ENCODE assay signal across 31 cellular contexts in the genomic region with DNA sequence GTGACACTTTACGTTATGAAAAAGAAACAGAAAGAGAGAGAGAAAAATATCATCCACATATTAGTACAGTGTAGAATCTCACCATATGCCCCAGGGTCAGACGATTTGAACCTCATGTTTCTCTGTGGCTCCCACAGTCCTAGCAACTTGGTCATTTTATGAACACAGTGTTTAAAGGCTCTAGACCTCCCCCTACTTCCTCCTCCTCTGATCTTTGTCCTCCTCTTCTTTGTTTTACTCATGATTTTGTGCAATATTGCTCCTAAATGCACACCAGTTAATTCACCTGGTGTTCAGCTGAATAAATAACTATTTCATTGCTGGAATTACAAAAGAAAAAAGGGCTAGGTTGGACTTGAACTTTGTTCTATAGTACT. TPM values are rescaled to one million over a fixed set of nuclear protein-coding genes. Genes with fewer than 3 reads are reported as not detected.
DNase-seq lines count a peak whose midpoint lies in the region; ATAC-seq, FAIRE-seq and TF ChIP-seq lines count a peak whose summit lies in the region.
"Had no signal": no experiment of that assay in that cellular context is flagged by ENCODE, and none has a peak within 500 bp of the region (broad histone marks: within the 10 kb centered on the region; RNA-seq: fewer than 3 reads in every experiment).

No MANE protein-coding gene starts in this region.

- H3K27ac Mint-ChIP-seq in activated T-cell treated with anti-CD3 and anti-CD28 coated beads, Interleukin-2, amount 50 U/mL, for 72 hours, result peak overlapping the region; percentile 17
- no peak overlapping the region for H3K27ac Mint-ChIP-seq in activated T-cell treated with anti-CD3 and anti-CD28 coated beads, Interleukin-2, amount 50 U/mL, for 24 hours
- no peak overlapping the region for H3K27ac Mint-ChIP-seq in progenitor cell of endocrine pancreas
- H3K27ac Mint-ChIP-seq: CD8-positive, alpha-beta memory T cell; H9 had no signal

- H3K9me2 ChIP-seq in GM23248 (ENCODE audit: insufficient read depth), result no peaks in the 10 kb centered on the region

- no peak overlapping the region for H2AFZ ChIP-seq in HepG2 (ENCODE audit: low read length)
- no peak overlapping the region for H2AFZ ChIP-seq in GM23248

- peaks cover 2% of the 10 kb centered on the region in 2 donors for H3K36me3 Mint-ChIP-seq in activated T-cell treated with anti-CD3 and anti-CD28 coated beads, Interleukin-2, amount 50 U/mL, for 72 hours (ENCODE audit: insufficient read depth in 2 of 2)
- H3K36me3 Mint-ChIP-seq in activated T-cell treated with anti-CD3 and anti-CD28 coated beads, Interleukin-2, amount 50 U/mL, for 24 hours (ENCODE audit: low read depth), result no peaks in the 10 kb centered on the region
- H3K36me3 Mint-ChIP-seq in progenitor cell of endocrine pancreas (ENCODE audit: insufficient read depth), result peaks cover 7% of the 10 kb centered on the region

- peaks cover 11% of the 10 kb centered on the region for H3K4me1 ChIP-seq in HepG2 (ENCODE audit: insufficient read depth, low read length)
- H3K4me1 ChIP-seq in GM23248 (ENCODE audit: insufficient read depth), result no peaks in the 10 kb centered on the region
- H3K4me1 ChIP-seq: BE2C, Peyer's patch had no signal

- intact Hi-C loops in HepG2 (cut with micrococcal nuclease; ENCODE audit: unreplicated experiment), result no loop called here

- H3K4me3 ChIP-seq in HepG2 (replicated peaks in 1 of 3; ENCODE audit: insufficient read depth in 1 of 3, low read depth in 2 of 3, low read length in 3 of 3) (no peak overlapping the region), GM23248 (no peak overlapping the region)
- H3K4me3 ChIP-seq: K562, Peyer's patch had no signal

- no peak for ATAC-seq in activated T-cell treated with anti-CD3 and anti-CD28 coated beads, Interleukin-2, amount 50 U/mL, for 72 hours (replicated peaks in 1 of 2)
- ATAC-seq in HG02938 (IDR thresholded peaks at IDR 0.05; ENCODE audit: unreplicated experiment) (peak; percentile 71), HepG2 (peak; percentile 57)
- ATAC-seq: K562 had no signal

- no peaks in the 10 kb centered on the region for H3K4me1 Mint-ChIP-seq in activated T-cell treated with anti-CD3 and anti-CD28 coated beads, Interleukin-2, amount 50 U/mL, for 72 hours (ENCODE audit: low read depth)
- no peaks in the 10 kb centered on the region for H3K4me1 Mint-ChIP-seq in activated T-cell treated with anti-CD3 and anti-CD28 coated beads, Interleukin-2, amount 50 U/mL, for 24 hours (ENCODE audit: low read depth)
- no peaks in the 10 kb centered on the region for H3K4me1 Mint-ChIP-seq in progenitor cell of endocrine pancreas (ENCODE audit: low read depth)
- H3K4me1 Mint-ChIP-seq: CD8-positive, alpha-beta memory T cell; H9 had no signal

- no peaks in the 10 kb centered on the region for H3K27me3 Mint-ChIP-seq in activated T-cell treated with anti-CD3 and anti-CD28 coated beads, Interleukin-2, amount 50 U/mL, for 72 hours (ENCODE audit: low read depth)
- H3K27me3 Mint-ChIP-seq in activated T-cell treated with anti-CD3 and anti-CD28 coated beads, Interleukin-2, amount 50 U/mL, for 24 hours, result peaks cover 4% of the 10 kb centered on the region
- H3K27me3 Mint-ChIP-seq in progenitor cell of endocrine pancreas, result no peaks in the 10 kb centered on the region

- no peaks in the 10 kb centered on the region for H3F3A ChIP-seq in GM23248 (ENCODE audit: insufficient read depth)

- H4K20me1 ChIP-seq in HepG2 (ENCODE audit: insufficient read depth, low read length), result no peaks in the 10 kb centered on the region
- no peaks in the 10 kb centered on the region for H4K20me1 ChIP-seq in GM23248 (ENCODE audit: insufficient read depth)

- peaks cover 7 to 9% of the 10 kb centered on the region in 2 donors for H3K9me3 Mint-ChIP-seq in activated T-cell treated with anti-CD3 and anti-CD28 coated beads, Interleukin-2, amount 50 U/mL, for 72 hours
- H3K9me3 Mint-ChIP-seq in activated T-cell treated with anti-CD3 and anti-CD28 coated beads, Interleukin-2, amount 50 U/mL, for 24 hours, result peaks cover 3% of the 10 kb centered on the region
- H3K9me3 Mint-ChIP-seq in progenitor cell of endocrine pancreas (ENCODE audit: low read depth), result peaks cover 3% of the 10 kb centered on the region

- 2% methylated on average over 2 of the region's 2 CpGs for WGBS in HepG2 (ENCODE audit: low lambda C conversion rate)
- 23 to 35% methylated on average over 2 of the region's 2 CpGs for WGBS in GM23248 (ENCODE audit: low coverage in 1 of 2, low lambda C conversion rate in 2 of 2, missing lambda C conversion rate in 2 of 2), 2 experiments

- H3K4me2 ChIP-seq in HepG2 (ENCODE audit: low read depth, low read length) (peak overlapping the region; percentile 19; the same call in 1 of the 2 replicates), GM23248 (ENCODE audit: unreplicated experiment) (no peak overlapping the region)

- DNase-seq in activated T-cell treated with anti-CD3 and anti-CD28 coated beads, Interleukin-2, amount 50 U/mL, for 72 hours, result no peak
- no peak for DNase-seq in activated T-cell treated with anti-CD3 and anti-CD28 coated beads, Interleukin-2, amount 50 U/mL, for 24 hours
- peak; percentile 16 for DNase-seq in HepG2 (ENCODE audit: low spot score)
- DNase-seq in GM23248, result no peak
- no peak for DNase-seq in stimulated activated CD4-positive, alpha-beta T cell treated with anti-CD3 and anti-CD28 coated beads, Interleukin-4, amount 100 ng/mL, for 4 hours
- no peak for DNase-seq in effector CD8-positive, alpha-beta T cell (lab: John Stamatoyannopoulos, UW)
- no peak for DNase-seq in progenitor cell of endocrine pancreas (ENCODE audit: low spot score, unreplicated experiment)
- DNase-seq: 8988T; ACHN; BE2C; CD8-positive, alpha-beta memory T cell; DMS 273 treated with DMSO at 0.1 percent for 48 hours; DMS79; EL; GDM1; H9; Kasumi-1; NCI-H1105 treated with DMSO at 0.1 percent for 48 hours; NCI-H146; NCI-H2029; NCI-H526 treated with DMSO at 0.1 percent for 48 hours; OCI-M1; Peyer's patch; SHP77 treated with DMSO at 0.1 percent for 48 hours; T-helper 1 cell had no signal

- POLR2A ChIA-PET in HepG2 (lab: Yijun Ruan, JAX), result no interaction called here

- no peak for FAIRE-seq in HepG2 (lab: Jason Lieb, UNC)
- FAIRE-seq: K562 had no signal

- CTCF ChIA-PET in HepG2 (lab: Yijun Ruan, JAX; ENCODE audit: low intra/inter-chr PET ratio, low total read pairs), result no interaction called here

- H3K9ac ChIP-seq in HepG2 (ENCODE audit: insufficient read depth, low read depth, low read length) (no peak overlapping the region), GM23248 (no peak overlapping the region)

- H3K4me3 Mint-ChIP-seq in activated T-cell treated with anti-CD3 and anti-CD28 coated beads, Interleukin-2, amount 50 U/mL, for 72 hours, result no peak overlapping the region
- no peak overlapping the region for H3K4me3 Mint-ChIP-seq in activated T-cell treated with anti-CD3 and anti-CD28 coated beads, Interleukin-2, amount 50 U/mL, for 24 hours
- no peak overlapping the region for H3K4me3 Mint-ChIP-seq in progenitor cell of endocrine pancreas (ENCODE audit: low read depth)
- H3K4me3 Mint-ChIP-seq: CD14-positive monocyte; CD8-positive, alpha-beta memory T cell; H9 had no signal

- H3K27me3 ChIP-seq in HepG2 (ENCODE audit: control insufficient read depth in 1 of 2, insufficient read depth in 2 of 2, low read length in 2 of 2) (no peaks in the 10 kb centered on the region), GM23248 (replicated peaks; ENCODE audit: insufficient read depth) (no peaks in the 10 kb centered on the region)
- H3K27me3 ChIP-seq: BE2C, Peyer's patch had no signal

- in situ Hi-C loops in HepG2 (cut with HindIII; ENCODE audit: extremely low pct_ligation_motif_present, low pct_unique_long_range_greater_than_20kb), result no loop called here
- in situ Hi-C loops in GM23248 (cut with MboI), result no loop called here

- TF ChIP-seq CTCF in HepG2 (CRISPR knock-in tag; IDR thresholded peaks at IDR 0.05) (no peak), progenitor cell of endocrine pancreas (IDR thresholded peaks at IDR 0.05; ENCODE audit: unreplicated experiment) (no peak)

- no TSS peak for BruUV-seq in HepG2 (replicated peaks; lab: Mats Ljungman, UMichigan)

- TF ChIP-seq EP300 in HepG2 (IDR thresholded peaks at IDR 0.05; ENCODE audit: low read depth in 2 of 2, low read length in 2 of 2) (0 out of 4 replicates have a peak, but pooled peaks of 1 of the 2 experiments have one; percentile 10), HepG2 (CRISPR knock-in tag; IDR thresholded peaks at IDR 0.05; ENCODE audit: borderline replicate concordance) (no peak)

- TF ChIP-seq RAD21 in HepG2 (CRISPR knock-in tag; IDR thresholded peaks at IDR 0.05), result no peak

- no peak overlapping the region for H3K27ac ChIP-seq in HepG2 (ENCODE audit: extremely low read length, insufficient read depth, low read length)
- no peak overlapping the region for H3K27ac ChIP-seq in GM23248
- H3K27ac ChIP-seq: Peyer's patch had no signal

- H3K9me3 ChIP-seq in HepG2 (ENCODE audit: low read length) (no peaks in the 10 kb centered on the region), GM23248 (ENCODE audit: low read depth) (no peaks in the 10 kb centered on the region)
- H3K9me3 ChIP-seq: BE2C, Peyer's patch had no signal

- TF ChIP-seq POLR2A in HepG2 (IDR thresholded peaks at IDR 0.05; ENCODE audit: insufficient read depth in 1 of 2, low read depth in 2 of 2, low read length in 2 of 2), result no peak

- no peaks in the 10 kb centered on the region for H3K36me3 ChIP-seq in HepG2 (replicated peaks in 1 of 2; ENCODE audit: control insufficient read depth in 1 of 2, insufficient read depth in 2 of 2, low read length in 2 of 2)
- H3K36me3 ChIP-seq in GM23248 (ENCODE audit: low read depth), result no peaks in the 10 kb centered on the region
- H3K36me3 ChIP-seq: BE2C, Peyer's patch had no signal

- no peaks in the 10 kb centered on the region for H3K79me2 ChIP-seq in HepG2 (ENCODE audit: insufficient read depth, low read length)
- no peaks in the 10 kb centered on the region for H3K79me2 ChIP-seq in GM23248 (ENCODE audit: insufficient read depth)

RNA-seq across cellular contexts. Expression of a gene that starts 18.2 kb away (rescaled TPM):
- total RNA-seq in activated T-cell treated with anti-CD3 and anti-CD28 coated beads, Interleukin-2, amount 50 U/mL, for 72 hours, result under 1 TPM in 1 of 2 donors, not detected in 1; 0.41 TPM
- total RNA-seq in HepG2 (2016; rRNA removed; fragmentation: Illumina TruSeq; extraction: Trizol), result 0.09 TPM in 1 of 2 replicates, not detected in the other
- not detected in 2 replicates for total RNA-seq in HepG2 (2016; cell fraction: cytosol; rRNA removed; fragmentation: Illumina TruSeq; extraction: Trizol; ENCODE audit: low read depth)
- not detected in 2 replicates for total RNA-seq in HepG2 (2016; cell fraction: insoluble cytoplasmic fraction; rRNA removed; fragmentation: Illumina TruSeq; extraction: Trizol)
- total RNA-seq in HepG2 (2016; cell fraction: membrane; rRNA removed; fragmentation: Illumina TruSeq; extraction: Trizol), result not detected in 2 replicates
- not detected in 2 replicates for total RNA-seq in HepG2 (2016; cell fraction: nucleus; rRNA removed; fragmentation: Illumina TruSeq; extraction: Trizol)
- polyA plus RNA-seq in HepG2 (2011; rRNA removed), result 0.17 and 0.24 TPM in 2 replicates
- polyA plus RNA-seq in HepG2 (2011; cell fraction: cytosol; rRNA removed), result 0.12 and 0.24 TPM in 2 replicates
- 0.10 TPM in 1 of 2 replicates, not detected in the other for polyA plus RNA-seq in HepG2 (2011; cell fraction: nucleus; rRNA removed)
- 0.20 and 0.48 TPM in 2 replicates for polyA plus RNA-seq in HepG2 (2012)
- polyA plus RNA-seq in HepG2 (2016; cell fraction: cytosol; fragmentation: Illumina TruSeq; extraction: Trizol; ENCODE audit: low read depth), result 0.06 TPM in 1 of 2 replicates, not detected in the other
- 0.11 TPM in 1 of 2 replicates, not detected in the other for polyA plus RNA-seq in HepG2 (2016; cell fraction: insoluble cytoplasmic fraction; fragmentation: Illumina TruSeq; extraction: Trizol; ENCODE audit: low read depth)
- 0.06 and 0.15 TPM in 2 replicates for polyA plus RNA-seq in HepG2 (2016; cell fraction: membrane; fragmentation: Illumina TruSeq; extraction: Trizol; ENCODE audit: low read depth)
- not detected in 2 replicates for polyA plus RNA-seq in HepG2 (2016; cell fraction: nucleus; fragmentation: Illumina TruSeq; extraction: Trizol; ENCODE audit: insufficient read depth, low read depth)
- polyA minus RNA-seq in HepG2 (2011; rRNA and poly(A)+ RNA removed; ENCODE audit: low replicate concordance), result 0.04 and 0.07 TPM in 2 replicates
- polyA minus RNA-seq in HepG2 (2011; cell fraction: cytosol; rRNA and poly(A)+ RNA removed), result not detected in 2 replicates
- 0.12 TPM in 1 of 2 replicates, not detected in the other for polyA minus RNA-seq in HepG2 (2011; cell fraction: nucleus; rRNA and poly(A)+ RNA removed)
- total RNA-seq in GM23248 (2014; rRNA removed; shearing (Covaris generic)), result not detected in 2 replicates
- polyA plus RNA-seq in GM23248 (2016; fragmentation: Nextera tagmentation; extraction: Ambion mirVana), result not detected in 2 replicates
- total RNA-seq in progenitor cell of endocrine pancreas, result 5.7 and 6.5 TPM in 2 replicates
- total RNA-seq: HT1080, MCF 10A, NCI-H460, Peyer's patch had no signal
- polyA plus RNA-seq: K562 had no signal

RNA-seq across cellular contexts. Expression of a gene that starts 47.7 kb away (rescaled TPM):
- total RNA-seq in activated T-cell treated with anti-CD3 and anti-CD28 coated beads, Interleukin-2, amount 50 U/mL, for 72 hours, result 10 to 100 TPM; 19.4 to 19.8 TPM
- total RNA-seq in HepG2 (2016; rRNA removed; fragmentation: Illumina TruSeq; extraction: Trizol) (8.2 and 17.3 TPM in 2 replicates), progenitor cell of endocrine pancreas (31.3 and 33.8 TPM in 2 replicates)
- total RNA-seq in HepG2 (2016; cell fraction: cytosol; rRNA removed; fragmentation: Illumina TruSeq; extraction: Trizol; ENCODE audit: low read depth), result 21.9 and 22.2 TPM in 2 replicates
- 8.5 and 19.3 TPM in 2 replicates for total RNA-seq in HepG2 (2016; cell fraction: insoluble cytoplasmic fraction; rRNA removed; fragmentation: Illumina TruSeq; extraction: Trizol)
- 11.6 and 11.8 TPM in 2 replicates for total RNA-seq in HepG2 (2016; cell fraction: membrane; rRNA removed; fragmentation: Illumina TruSeq; extraction: Trizol)
- total RNA-seq in HepG2 (2016; cell fraction: nucleus; rRNA removed; fragmentation: Illumina TruSeq; extraction: Trizol), result 26.9 and 28.3 TPM in 2 replicates
- polyA plus RNA-seq in HepG2 (2011; rRNA removed) (22.7 and 25.8 TPM in 2 replicates), GM23248 (2016; fragmentation: Nextera tagmentation; extraction: Ambion mirVana) (5.5 and 5.7 TPM in 2 replicates)
- 15.4 and 23.5 TPM in 2 replicates for polyA plus RNA-seq in HepG2 (2011; cell fraction: cytosol; rRNA removed)
- 21.1 and 23.8 TPM in 2 replicates for polyA plus RNA-seq in HepG2 (2011; cell fraction: nucleus; rRNA removed)
- 13.2 and 17.3 TPM in 2 replicates for polyA plus RNA-seq in HepG2 (2012)
- polyA plus RNA-seq in HepG2 (2016; cell fraction: cytosol; fragmentation: Illumina TruSeq; extraction: Trizol; ENCODE audit: low read depth), result 2.0 and 2.3 TPM in 2 replicates
- polyA plus RNA-seq in HepG2 (2016; cell fraction: insoluble cytoplasmic fraction; fragmentation: Illumina TruSeq; extraction: Trizol; ENCODE audit: low read depth), result 6.8 and 7.6 TPM in 2 replicates
- polyA plus RNA-seq in HepG2 (2016; cell fraction: membrane; fragmentation: Illumina TruSeq; extraction: Trizol; ENCODE audit: low read depth), result 3.5 and 4.1 TPM in 2 replicates
- 28.4 and 32.6 TPM in 2 replicates for polyA plus RNA-seq in HepG2 (2016; cell fraction: nucleus; fragmentation: Illumina TruSeq; extraction: Trizol; ENCODE audit: insufficient read depth, low read depth)
- polyA minus RNA-seq in HepG2 (2011; rRNA and poly(A)+ RNA removed; ENCODE audit: low replicate concordance), result 47.4 and 97.4 TPM in 2 replicates
- 23.1 and 28.7 TPM in 2 replicates for polyA minus RNA-seq in HepG2 (2011; cell fraction: cytosol; rRNA and poly(A)+ RNA removed)
- polyA minus RNA-seq in HepG2 (2011; cell fraction: nucleus; rRNA and poly(A)+ RNA removed), result 45.4 and 58.3 TPM in 2 replicates
- total RNA-seq in GM23248 (2014; rRNA removed; shearing (Covaris generic)), result 50.3 and 69.4 TPM in 2 replicates

Comparison
In these comparisons a context has a peak if more than half of its experiments do, and no peak if none do; other contexts are left out.
1. ATAC-seq: peak in HG02938 (single experiment) and HepG2 (single experiment); none in activated T-cell treated with anti-CD3 and anti-CD28 coated beads, Interleukin-2, amount 50 U/mL, for 72 hours (0 of 2).